In genomic region chr7:88664630-88665233, GRCh38 we compare ENCODE assay signal across 1 cellular context.
TF ChIP-seq lines count a peak whose summit lies in the region.

No MANE protein-coding gene starts in this region.

TF ChIP-seq in endothelial cell of umbilical vein, 7 proteins besides CTCF, POLR2A, EP300 and RAD21:
- TF ChIP-seq GATA2 (IDR thresholded peaks at IDR 0.05; ENCODE audit: insufficient read depth, insufficient read length, low read depth, low read length) (no peak), EZH2 (IDR thresholded peaks at IDR 0.05; ENCODE audit: borderline replicate concordance, low read depth, low read length, severe bottlenecking) (no peak), FOS (IDR thresholded peaks at IDR 0.05; ENCODE audit: borderline replicate concordance, insufficient read depth, low read length) (peak; percentile 59), POLR2AphosphoS5 (IDR thresholded peaks at IDR 0.05; ENCODE audit: insufficient read depth, low read depth, low read length) (peak; percentile 63), MYC (IDR thresholded peaks at IDR 0.05; ENCODE audit: low read depth, low read length) (no peak), JUN (IDR thresholded peaks at IDR 0.05; ENCODE audit: borderline replicate concordance, insufficient read depth, insufficient read length, low read depth) (peak; percentile 75)
- TF ChIP-seq, protein P1, sequence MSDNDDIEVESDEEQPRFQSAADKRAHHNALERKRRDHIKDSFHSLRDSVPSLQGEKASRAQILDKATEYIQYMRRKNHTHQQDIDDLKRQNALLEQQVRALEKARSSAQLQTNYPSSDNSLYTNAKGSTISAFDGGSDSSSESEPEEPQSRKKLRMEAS (IDR thresholded peaks at IDR 0.05; ENCODE audit: insufficient read depth, insufficient read length): no peak
TF ChIP-seq in endothelial cell of umbilical vein: peak in this region for 3.
